27 cellular contexts compared by ENCODE assay signal in the genomic region with DNA sequence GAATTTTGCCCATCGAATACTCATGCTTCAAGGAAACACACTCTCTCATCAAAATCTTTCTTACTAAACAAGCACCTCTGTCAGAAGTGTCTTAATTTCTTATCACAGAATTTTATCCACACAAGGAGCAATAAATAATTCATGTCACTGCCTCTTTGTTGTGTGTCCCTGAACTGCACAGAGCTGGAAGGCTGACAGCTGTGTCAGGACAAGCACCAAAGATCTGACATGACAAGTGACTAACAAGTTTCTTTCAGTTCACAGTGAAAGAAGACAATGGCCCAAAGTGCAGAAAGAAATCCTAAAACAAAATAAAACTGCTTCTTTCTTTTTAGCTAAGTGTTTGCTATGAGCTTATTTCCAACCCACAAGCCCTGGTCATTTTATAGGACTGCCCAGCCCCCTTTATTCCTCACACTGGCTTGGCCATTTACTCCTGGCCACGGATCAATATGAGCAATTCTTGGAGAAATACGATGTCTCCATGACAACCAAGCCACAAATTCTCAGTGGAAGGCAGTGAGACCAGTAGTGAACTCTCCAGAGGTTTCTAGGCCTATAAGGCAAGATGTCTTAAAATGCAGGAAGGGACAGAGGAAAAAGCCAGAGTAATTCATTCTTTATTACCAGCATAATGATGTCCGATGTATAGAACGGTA.
DNase-seq lines count a peak whose midpoint lies in the region; ATAC-seq, FAIRE-seq and TF ChIP-seq lines count a peak whose summit lies in the region.
"Had no signal": no experiment of that assay in that cellular context is flagged by ENCODE, and none has a peak within 500 bp of the region (broad histone marks: within the 10 kb centered on the region; RNA-seq: fewer than 3 reads in every experiment).

No MANE protein-coding gene starts in this region.

- H3K4me2 ChIP-seq in A549 (no peak overlapping the region), neural progenitor cell (peak overlapping the region; percentile 41)

- TF ChIP-seq RAD21 in A549 (conservative IDR thresholded peaks at IDR 0.05 in 1 of 2, IDR thresholded peaks at IDR 0.05 in 1 of 2), result no peak

- no peaks in the 10 kb centered on the region for H3F3A ChIP-seq in neural progenitor cell (ENCODE audit: low read depth)

- H3K27me3 ChIP-seq in ectodermal cell (ENCODE audit: control insufficient read depth, insufficient read depth, low read length, poor library complexity, severe bottlenecking) (no peaks in the 10 kb centered on the region), neural progenitor cell (no peaks in the 10 kb centered on the region)
- H3K27me3 ChIP-seq: colonic mucosa, tibial artery had no signal

- H3K9me3 Mint-ChIP-seq in neural progenitor cell, result no peaks in the 10 kb centered on the region
- H3K9me3 Mint-ChIP-seq in activated T-cell treated with anti-CD3 and anti-CD28 coated beads, Interleukin-2, amount 50 U/mL, for 24 hours, result no peaks in the 10 kb centered on the region
- H3K9me3 Mint-ChIP-seq: activated CD4-positive, alpha-beta T cell treated with anti-CD3 and anti-CD28 coated beads, Interleukin-2, amount 10 ng/mL, durations not matched to agents 7 days and 5 days; stimulated activated naive CD8-positive, alpha-beta T cell treated with anti-CD3 and anti-CD28 coated beads, Interleukin-15, Interleukin-2, amounts not matched to agents 100 ng/mL and 50 ng/mL, for 24 hours had no signal

- H3K9ac ChIP-seq in neural progenitor cell, result no peak overlapping the region

- no peaks in the 10 kb centered on the region for H4K20me1 ChIP-seq in neural progenitor cell (ENCODE audit: low read depth)

- no peak for TF ChIP-seq EP300 in A549 (IDR thresholded peaks at IDR 0.05)

- FAIRE-seq in A549 (lab: Jason Lieb, UNC), result peak; percentile 23
- FAIRE-seq: bronchial epithelial cell, GM19239 had no signal

- WGBS in A549 (ENCODE audit: missing lambda C conversion rate), result 69% methylated on average over 5 of the region's 5 CpGs
- 74 to 84% methylated on average over 3 to 5 of the region's 5 CpGs for WGBS in ectodermal cell, 2 experiments

- no peak for TF ChIP-seq POLR2A in A549 (IDR thresholded peaks at IDR 0.05; ENCODE audit: low read length)

- CTCF ChIA-PET in A549 (lab: Yijun Ruan, JAX), result interaction anchor here (0.6 to 1.3 kb wide), 2 partner anchors 10 to 16 kb away, joined by 3 read pairs; no protein-coding TSS in a partner anchor

- ATAC-seq in A549, result no peak
- no peak for ATAC-seq in HG03442 (IDR thresholded peaks at IDR 0.05; ENCODE audit: unreplicated experiment)
- ATAC-seq in GM19035 (IDR thresholded peaks at IDR 0.05; ENCODE audit: unreplicated experiment), result no peak
- ATAC-seq: esophagus mucosa had no signal

- no peak overlapping the region for H3K27ac ChIP-seq in A549
- H3K27ac ChIP-seq in ectodermal cell (ENCODE audit: insufficient read depth, low read depth, low read length, poor library complexity, severe bottlenecking), result peak overlapping the region; percentile 71
- no peak overlapping the region for H3K27ac ChIP-seq in neural progenitor cell
- H3K27ac ChIP-seq: colonic mucosa, tibial artery, WERI-Rb-1 had no signal

- H2AFZ ChIP-seq in neural progenitor cell (replicated peaks), result no peak overlapping the region

- POLR2A ChIA-PET in A549 (lab: Yijun Ruan, JAX), result no interaction called here

- TF ChIP-seq CTCF in A549 (IDR thresholded peaks at IDR 0.05), result no peak
- no peak for TF ChIP-seq CTCF in neural progenitor cell (IDR thresholded peaks at IDR 0.05)

- H3K4me1 Mint-ChIP-seq in neural progenitor cell, result peaks cover 11% of the 10 kb centered on the region
- no peaks in the 10 kb centered on the region for H3K4me1 Mint-ChIP-seq in activated T-cell treated with anti-CD3 and anti-CD28 coated beads, Interleukin-2, amount 50 U/mL, for 24 hours (ENCODE audit: low read depth)
- H3K4me1 Mint-ChIP-seq: activated CD4-positive, alpha-beta T cell treated with anti-CD3 and anti-CD28 coated beads, Interleukin-2, amount 10 ng/mL, durations not matched to agents 7 days and 5 days; B cell had no signal

- H3K4me3 ChIP-seq in A549 (no peak overlapping the region), ectodermal cell (ENCODE audit: insufficient read depth, low read depth, low read length) (no peak overlapping the region), neural progenitor cell (no peak overlapping the region)
- H3K4me3 ChIP-seq: colonic mucosa, tibial artery had no signal

- H3K9me3 ChIP-seq in A549, result no peaks in the 10 kb centered on the region
- H3K9me3 ChIP-seq in ectodermal cell (ENCODE audit: control insufficient read depth, low read length), result no peaks in the 10 kb centered on the region
- no peaks in the 10 kb centered on the region for H3K9me3 ChIP-seq in neural progenitor cell (ENCODE audit: low read depth)
- H3K9me3 ChIP-seq: colonic mucosa, tibial artery had no signal

- DNase-seq in A549 (ENCODE audit: low read depth in 1 of 2, low spot score in 1 of 2) (no peak), NCI-H69 (lab: John Stamatoyannopoulos, UW) (peak; percentile 28), neural progenitor cell (ENCODE audit: low spot score) (peak; percentile 13), NCI-H1092 treated with DMSO at 0.1 percent for 48 hours (lab: John Stamatoyannopoulos, UW) (no peak)
- DNase-seq in activated T-cell treated with anti-CD3 and anti-CD28 coated beads, Interleukin-2, amount 50 U/mL, for 24 hours, result no peak
- DNase-seq: activated CD4-positive, alpha-beta T cell treated with anti-CD3 and anti-CD28 coated beads, Interleukin-2, amount 10 ng/mL, durations not matched to agents 7 days and 5 days; activated naive CD4-positive, alpha-beta T cell treated with Interleukin-2 at 50 U/mL for 16 hours; activated T-cell treated with anti-CD3 and anti-CD28 coated beads, Interleukin-2, amount 50 U/mL, for 48 hours; colonic mucosa; DMS53; foreskin fibroblast; GDM1; KG1; NCI-H1436 treated with DMSO at 0.1 percent for 48 hours; NCI-H2107; NCI-H510A; SHP77; tibial artery; WERI-Rb-1 had no signal

- H3K79me2 ChIP-seq in neural progenitor cell (ENCODE audit: low read depth), result no peaks in the 10 kb centered on the region

- no peak overlapping the region for H3K27ac Mint-ChIP-seq in neural progenitor cell
- no peak overlapping the region for H3K27ac Mint-ChIP-seq in activated T-cell treated with anti-CD3 and anti-CD28 coated beads, Interleukin-2, amount 50 U/mL, for 24 hours
- H3K27ac Mint-ChIP-seq: activated CD4-positive, alpha-beta T cell treated with anti-CD3 and anti-CD28 coated beads, Interleukin-2, amount 10 ng/mL, durations not matched to agents 7 days and 5 days; B cell; stimulated activated naive CD8-positive, alpha-beta T cell treated with anti-CD3 and anti-CD28 coated beads, Interleukin-15, Interleukin-2, amounts not matched to agents 100 ng/mL and 50 ng/mL, for 24 hours had no signal

- H3K4me1 ChIP-seq in A549 (peaks cover 8% of the 10 kb centered on the region; the same call in 1 of the 3 replicates), ectodermal cell (ENCODE audit: control insufficient read depth, insufficient read depth, low read length) (peaks cover 24% of the 10 kb centered on the region), neural progenitor cell (peaks cover 17% of the 10 kb centered on the region)
- H3K4me1 ChIP-seq: colonic mucosa, tibial artery had no signal

- H3K4me3 Mint-ChIP-seq in neural progenitor cell, result no peak overlapping the region
- no peak overlapping the region for H3K4me3 Mint-ChIP-seq in activated T-cell treated with anti-CD3 and anti-CD28 coated beads, Interleukin-2, amount 50 U/mL, for 24 hours
- H3K4me3 Mint-ChIP-seq: activated CD4-positive, alpha-beta T cell treated with anti-CD3 and anti-CD28 coated beads, Interleukin-2, amount 10 ng/mL, durations not matched to agents 7 days and 5 days; B cell; stimulated activated naive CD8-positive, alpha-beta T cell treated with anti-CD3 and anti-CD28 coated beads, Interleukin-15, Interleukin-2, amounts not matched to agents 100 ng/mL and 50 ng/mL, for 24 hours had no signal

- H3K36me3 ChIP-seq in ectodermal cell (ENCODE audit: control insufficient read depth, insufficient read depth, low read length) (no peaks in the 10 kb centered on the region), neural progenitor cell (no peaks in the 10 kb centered on the region)
- H3K36me3 ChIP-seq: colonic mucosa, tibial artery, WERI-Rb-1 had no signal

- peaks cover under 1% of the 10 kb centered on the region for H3K27me3 Mint-ChIP-seq in neural progenitor cell (ENCODE audit: insufficient read depth, low read depth)
- H3K27me3 Mint-ChIP-seq in activated T-cell treated with anti-CD3 and anti-CD28 coated beads, Interleukin-2, amount 50 U/mL, for 24 hours, result no peaks in the 10 kb centered on the region
- H3K27me3 Mint-ChIP-seq: activated CD4-positive, alpha-beta T cell treated with anti-CD3 and anti-CD28 coated beads, Interleukin-2, amount 10 ng/mL, durations not matched to agents 7 days and 5 days; B cell; stimulated activated naive CD8-positive, alpha-beta T cell treated with anti-CD3 and anti-CD28 coated beads, Interleukin-15, Interleukin-2, amounts not matched to agents 100 ng/mL and 50 ng/mL, for 24 hours had no signal

- H3K36me3 Mint-ChIP-seq in neural progenitor cell, result peaks cover 2% of the 10 kb centered on the region
- H3K36me3 Mint-ChIP-seq in activated T-cell treated with anti-CD3 and anti-CD28 coated beads, Interleukin-2, amount 50 U/mL, for 24 hours (ENCODE audit: low read depth), result no peaks in the 10 kb centered on the region

TF ChIP-seq in A549, 52 proteins besides CTCF, POLR2A, EP300 and RAD21 (continues in another document):
- TF ChIP-seq, protein P1, sequence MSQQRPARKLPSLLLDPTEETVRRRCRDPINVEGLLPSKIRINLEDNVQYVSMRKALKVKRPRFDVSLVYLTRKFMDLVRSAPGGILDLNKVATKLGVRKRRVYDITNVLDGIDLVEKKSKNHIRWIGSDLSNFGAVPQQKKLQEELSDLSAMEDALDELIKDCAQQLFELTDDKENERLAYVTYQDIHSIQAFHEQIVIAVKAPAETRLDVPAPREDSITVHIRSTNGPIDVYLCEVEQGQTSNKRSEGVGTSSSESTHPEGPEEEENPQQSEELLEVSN (IDR thresholded peaks at IDR 0.05; ENCODE audit: borderline replicate concordance, low read depth), result no peak
- no peak for TF ChIP-seq ZSCAN20 (CRISPR knock-in tag; IDR thresholded peaks at IDR 0.05)
- TF ChIP-seq NPAS2 (CRISPR knock-in tag; IDR thresholded peaks at IDR 0.05; ENCODE audit: borderline replicate concordance), result no peak

Comparison
In these comparisons a context has a peak if more than half of its experiments do, and no peak if none do; other contexts are left out.
1. DNase-seq: peak in NCI-H69 (single experiment) and neural progenitor cell (single experiment); none in A549 (0 of 2), NCI-H1092 treated with DMSO at 0.1 percent for 48 hours (single experiment) and activated T-cell treated with anti-CD3 and anti-CD28 coated beads, Interleukin-2, amount 50 U/mL, for 24 hours (single experiment).